In the genomic region with DNA sequence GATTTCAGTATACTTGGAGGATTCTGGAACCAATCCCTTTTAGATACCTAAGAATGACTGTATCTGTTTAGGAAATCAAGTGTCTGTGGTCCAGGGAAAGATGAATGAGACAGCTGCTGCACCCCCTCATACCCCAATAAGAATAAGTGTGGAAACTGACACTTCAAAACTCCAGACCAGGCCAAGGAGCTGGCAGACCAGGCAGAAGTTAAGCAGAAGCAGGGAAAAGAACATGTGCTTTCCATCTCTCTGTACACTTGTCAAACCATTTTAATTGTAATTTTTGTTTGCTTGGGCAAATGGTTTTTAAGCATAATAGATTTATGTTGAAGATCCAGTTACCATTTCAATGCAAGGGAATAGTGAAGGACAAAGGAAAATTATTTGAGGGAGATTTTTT, we compare ENCODE assay signal across 24 cellular contexts.
DNase-seq lines count a peak whose midpoint lies in the region; ATAC-seq and TF ChIP-seq lines count a peak whose summit lies in the region.
"Had no signal": no experiment of that assay in that cellular context is flagged by ENCODE, and none has a peak within 500 bp of the region (broad histone marks: within the 10 kb centered on the region; RNA-seq: fewer than 3 reads in every experiment).

No MANE protein-coding gene starts in this region.

- peaks cover 3% of the 10 kb centered on the region for H3K4me1 ChIP-seq in IMR-90 (ENCODE audit: control insufficient read depth, insufficient read depth, low read length)
- H3K4me1 ChIP-seq in osteoblast (ENCODE audit: insufficient read depth, low read length), result peaks cover 11% of the 10 kb centered on the region
- H3K4me1 ChIP-seq in lower lobe of right lung, result no peaks in the 10 kb centered on the region
- H3K4me1 ChIP-seq: BE2C, BLaER1 had no signal

- H3K9ac ChIP-seq in IMR-90 (ENCODE audit: low read depth, low read length), result no peak overlapping the region
- H3K9ac ChIP-seq: BLaER1 had no signal

- H2AFZ ChIP-seq in IMR-90 (replicated peaks; ENCODE audit: low read length, poor library complexity) (no peak overlapping the region), osteoblast (ENCODE audit: low read length) (no peak overlapping the region)

- peak overlapping the region; percentile 43; the same call in 1 of the 2 replicates for H2BK20ac ChIP-seq in IMR-90 (ENCODE audit: low read depth, low read length)

- no peaks in the 10 kb centered on the region for H3K36me3 ChIP-seq in IMR-90 (ENCODE audit: control insufficient read depth, insufficient read depth, low read length)
- H3K36me3 ChIP-seq in osteoblast (ENCODE audit: insufficient read depth, low read length), result no peaks in the 10 kb centered on the region
- H3K36me3 ChIP-seq in lower lobe of right lung, result no peaks in the 10 kb centered on the region
- H3K36me3 ChIP-seq: BE2C, BLaER1 had no signal

- 0 out of 2 replicates have a peak overlapping the region, but pooled peaks have one; percentile 29 for H3K14ac ChIP-seq in IMR-90 (replicated peaks; ENCODE audit: low read depth, low read length)

- no peak overlapping the region for H3K18ac ChIP-seq in IMR-90 (ENCODE audit: low read depth, low read length)

- H3K27ac ChIP-seq in IMR-90 (ENCODE audit: insufficient read depth, low read length) (no peak overlapping the region), osteoblast (ENCODE audit: low read depth, low read length) (no peak overlapping the region), lower lobe of right lung (no peak overlapping the region)
- H3K27ac ChIP-seq: BLaER1 had no signal

- BruUV-seq in IMR-90 (replicated peaks; lab: Mats Ljungman, UMichigan), result no TSS peak

- H3K4me3 ChIP-seq in IMR-90 (ENCODE audit: insufficient read depth, low read depth, low read length) (no peak overlapping the region), osteoblast (ENCODE audit: insufficient read depth, low read length) (no peak overlapping the region), lower lobe of right lung (no peak overlapping the region)
- H3K4me3 ChIP-seq: BLaER1, GM12878 had no signal

- no peak for TF ChIP-seq CTCF in IMR-90 (conservative IDR thresholded peaks at IDR 0.05; ENCODE audit: low read depth, low read length)
- no peak for TF ChIP-seq CTCF in osteoblast (IDR thresholded peaks at IDR 0.05; ENCODE audit: extremely low read depth, low read depth, low read length)
- no peak for TF ChIP-seq CTCF in lower lobe of right lung (IDR thresholded peaks at IDR 0.05)

- H3K23ac ChIP-seq in IMR-90 (ENCODE audit: low read depth, low read length), result peak overlapping the region; percentile 35; the same call in 1 of the 2 replicates

- no peak overlapping the region for H4K5ac ChIP-seq in IMR-90 (ENCODE audit: low read depth, low read length)

- H3K56ac ChIP-seq in IMR-90 (ENCODE audit: extremely low read depth, insufficient read depth, low read length), result no peak overlapping the region

- dilution Hi-C loops in IMR-90 (cut with HindIII; ENCODE audit: low sequenced_read_pairs, unreplicated experiment), result no loop called here

- POLR2A ChIA-PET in IMR-90 (lab: Charles Lee; ENCODE audit: unreplicated experiment), result interaction anchor here (0.6 kb wide), 1 partner anchor 709 kb away, joined by 6 read pairs; no protein-coding TSS in a partner anchor

- H3K27me3 ChIP-seq in IMR-90 (ENCODE audit: control insufficient read depth, insufficient read depth, low read length) (no peaks in the 10 kb centered on the region), osteoblast (ENCODE audit: insufficient read depth, low read length) (no peaks in the 10 kb centered on the region), lower lobe of right lung (ENCODE audit: low read depth) (no peaks in the 10 kb centered on the region)
- H3K27me3 ChIP-seq: BE2C, BLaER1 had no signal

- in situ Hi-C loops in IMR-90 (cut with MboI; ENCODE audit: low sequenced_read_pairs), result no loop called here

- H3K9me3 ChIP-seq in IMR-90 (ENCODE audit: control insufficient read depth, insufficient read depth, low read length) (no peaks in the 10 kb centered on the region), osteoblast (ENCODE audit: low read depth, low read length) (no peaks in the 10 kb centered on the region), lower lobe of right lung (no peaks in the 10 kb centered on the region)
- H3K9me3 ChIP-seq: BE2C had no signal

- no peak overlapping the region for H2BK120ac ChIP-seq in IMR-90 (ENCODE audit: low read depth, low read length)

- CTCF ChIA-PET in IMR-90 (lab: Yijun Ruan, JAX), result no interaction called here

- H3K9me1 ChIP-seq in IMR-90 (ENCODE audit: insufficient read depth, low read length), result peaks cover 2% of the 10 kb centered on the region

- DNase-seq in IMR-90 (no peak), osteoblast (ENCODE audit: insufficient read length, low spot score, missing footprints) (peak; percentile 54), glomerular visceral epithelial cell (ENCODE audit: extremely low spot score) (no peak), lower lobe of right lung (no peak), amniotic stem cell (lab: John Stamatoyannopoulos, UW) (no peak), kidney glomerular epithelial cell (lab: John Stamatoyannopoulos, UW) (no peak)
- DNase-seq: 8988T; ACHN; BE2C; C1 segment of cervical spinal cord; CD4-positive, alpha-beta memory T cell; CD4-positive, CD25-positive, alpha-beta regulatory T cell; CD8-positive, alpha-beta memory T cell; COR-L47; DMS 273 treated with DMSO at 0.1 percent for 48 hours; DMS153; DMS53; DMS79; DND-41; EL; GDM1 had no signal

- no peak overlapping the region for H4K8ac ChIP-seq in IMR-90 (ENCODE audit: low read depth in 2 of 2, low read length in 2 of 2)

- no peak overlapping the region for H2BK15ac ChIP-seq in IMR-90 (ENCODE audit: low read depth, low read length)

- H3K79me1 ChIP-seq in IMR-90 (ENCODE audit: low read depth in 1 of 2, low read length in 2 of 2), result peaks cover 0 to 4% of the 10 kb centered on the region in 2 experiments; a peak in 1 of 4 replicates

- H3K4me2 ChIP-seq in IMR-90 (ENCODE audit: low read depth, low read length), result no peak overlapping the region
- no peak overlapping the region for H3K4me2 ChIP-seq in osteoblast (ENCODE audit: insufficient read depth, low read length)
- H3K4me2 ChIP-seq: BLaER1 had no signal

- H4K91ac ChIP-seq in IMR-90 (ENCODE audit: insufficient read depth, low read depth, low read length), result no peak overlapping the region

- intact Hi-C loops in IMR-90 (cut with micrococcal nuclease), result no loop called here
- intact Hi-C loops in lower lobe of right lung (cut with DNase I), result no loop called here

- no peaks in the 10 kb centered on the region for H3K79me2 ChIP-seq in osteoblast (ENCODE audit: insufficient read depth, low read length)

- H3K4ac ChIP-seq in IMR-90 (ENCODE audit: low read depth, low read length), result no peak overlapping the region

- H4K20me1 ChIP-seq in IMR-90 (ENCODE audit: insufficient read depth, low read length) (no peaks in the 10 kb centered on the region), osteoblast (ENCODE audit: insufficient read depth, low read length) (no peaks in the 10 kb centered on the region)
- H4K20me1 ChIP-seq: BLaER1 had no signal

- TF ChIP-seq POLR2A in IMR-90 (IDR thresholded peaks at IDR 0.05; ENCODE audit: low read depth, low read length), result no peak

- no peak overlapping the region for H2BK5ac ChIP-seq in IMR-90 (ENCODE audit: low read depth, low read length, poor library complexity, severe bottlenecking)

- no peak overlapping the region for H2AK9ac ChIP-seq in IMR-90 (replicated peaks; ENCODE audit: low read depth, low read length, poor library complexity)

- no peak for TF ChIP-seq RAD21 in IMR-90 (IDR thresholded peaks at IDR 0.05; ENCODE audit: low read length)

- ATAC-seq in IMR-90 (ENCODE audit: low read depth) (no peak), SK-N-SH treated with all-trans-retinoic acid at 6 μM for 48 hours (peak; percentile 49), lower lobe of right lung (no peak)
- ATAC-seq: GM12878 had no signal

- no peak overlapping the region for H2AK5ac ChIP-seq in IMR-90 (ENCODE audit: low read depth, low read length)

TF ChIP-seq in IMR-90, 13 proteins besides CTCF, POLR2A, EP300 and RAD21 (continues in another document):
- TF ChIP-seq RCOR1 (IDR thresholded peaks at IDR 0.05; ENCODE audit: insufficient replicate concordance, low read length) (no peak), CHD1 (IDR thresholded peaks at IDR 0.05; ENCODE audit: low read depth, low read length) (no peak), FOS (IDR thresholded peaks at IDR 0.05; ENCODE audit: low read depth, low read length) (no peak), NFE2L2 (IDR thresholded peaks at IDR 0.05; ENCODE audit: low read depth, low read length) (no peak), BHLHE40 (IDR thresholded peaks at IDR 0.05; ENCODE audit: low read depth, low read length) (no peak)
- TF ChIP-seq, protein P1, sequence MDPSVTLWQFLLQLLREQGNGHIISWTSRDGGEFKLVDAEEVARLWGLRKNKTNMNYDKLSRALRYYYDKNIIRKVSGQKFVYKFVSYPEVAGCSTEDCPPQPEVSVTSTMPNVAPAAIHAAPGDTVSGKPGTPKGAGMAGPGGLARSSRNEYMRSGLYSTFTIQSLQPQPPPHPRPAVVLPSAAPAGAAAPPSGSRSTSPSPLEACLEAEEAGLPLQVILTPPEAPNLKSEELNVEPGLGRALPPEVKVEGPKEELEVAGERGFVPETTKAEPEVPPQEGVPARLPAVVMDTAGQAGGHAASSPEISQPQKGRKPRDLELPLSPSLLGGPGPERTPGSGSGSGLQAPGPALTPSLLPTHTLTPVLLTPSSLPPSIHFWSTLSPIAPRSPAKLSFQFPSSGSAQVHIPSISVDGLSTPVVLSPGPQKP (IDR thresholded peaks at IDR 0.05; ENCODE audit: borderline replicate concordance, low read depth, low read length), result no peak

TF ChIP-seq in SK-N-SH treated with all-trans-retinoic acid at 6 μM for 48 hours, 23 proteins besides CTCF, POLR2A, EP300 and RAD21 (continues in another document):
- TF ChIP-seq ZNF8 (CRISPR knock-in tag; IDR thresholded peaks at IDR 0.05), result no peak
